8 cellular contexts compared by ENCODE assay signal in the genomic region with DNA sequence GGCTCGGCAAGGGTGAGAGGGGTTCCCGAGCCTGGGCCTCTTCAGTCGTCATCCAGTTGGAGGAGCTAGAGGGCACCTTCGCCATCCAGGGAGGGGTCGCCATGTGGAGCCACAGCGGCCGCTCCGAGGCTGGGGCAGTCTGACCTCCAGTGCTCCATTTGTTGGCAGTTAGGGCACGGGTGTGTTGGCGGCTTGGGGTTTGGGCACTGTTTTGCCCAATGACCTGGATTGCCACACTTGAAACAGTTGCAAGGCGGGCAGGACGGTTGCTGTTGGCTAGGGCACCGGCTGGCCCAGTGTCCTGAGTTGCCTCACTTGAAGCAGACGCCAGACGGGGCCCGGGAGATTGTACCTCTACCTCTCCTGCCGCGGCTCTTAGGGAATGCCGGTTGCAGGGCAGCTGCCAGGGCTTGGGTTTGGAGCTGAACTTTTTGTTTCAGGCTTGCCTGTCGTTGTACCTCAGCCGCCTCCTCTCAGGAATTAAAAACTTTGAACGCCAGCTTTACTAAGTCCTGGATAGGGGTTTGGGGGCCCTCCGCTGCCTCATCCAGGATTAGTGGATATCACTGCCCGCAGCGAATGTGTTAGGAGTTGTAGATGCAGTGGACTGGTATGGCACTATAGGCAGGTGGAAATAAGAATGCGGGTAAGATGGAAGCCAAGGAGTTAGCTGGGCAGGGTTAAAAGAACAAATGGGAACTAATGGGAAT.
DNase-seq lines count a peak whose midpoint lies in the region; ATAC-seq, FAIRE-seq and TF ChIP-seq lines count a peak whose summit lies in the region.
"Not testable (repeated sequence)": the region's sequence is repeated elsewhere in the genome, so short reads cannot be mapped to it uniquely, and the experiment has no call there.

No MANE protein-coding gene starts in this region.

- not testable (repeated sequence) for DNase-seq in CD8-positive, alpha-beta memory T cell; neuronal stem cell (ENCODE audit: low spot score)
- DNase-seq in Daoy (ENCODE audit: low read depth) (peak; percentile 53), NCI-H748 (lab: John Stamatoyannopoulos, UW; ENCODE audit: unreplicated experiment) (peak; percentile 22), RPMI8226 (peak; percentile 67), K562 (ENCODE audit: extremely low read depth in 1 of 4, low spot score in 3 of 4) (peak in 3 of 4 experiments; percentile 62 to 67 (median 64)), coronary artery (ENCODE audit: low spot score) (peak; percentile 26), lower leg skin (ENCODE audit: low spot score in 2 of 2) (peak in 1 of 2 donors; percentile 69)

- not testable (repeated sequence) for TF ChIP-seq RAD21 in K562 (CRISPR knock-in tag; conservative IDR thresholded peaks at IDR 0.05 in 1 of 2, IDR thresholded peaks at IDR 0.05 in 1 of 2)

- CTCF ChIA-PET in CD8-positive, alpha-beta memory T cell (lab: Charles Lee); K562 (lab: Yijun Ruan, JAX; ENCODE audit: low intra/inter-chr PET ratio): not testable (repeated sequence)

- peak; percentile 29 to 36 (median 34); a peak in 3 of 6 replicates for TF ChIP-seq CTCF in K562 (IDR thresholded peaks at IDR 0.05 in 2 of 3, conservative IDR thresholded peaks at IDR 0.05 in 1 of 3; ENCODE audit: insufficient read depth in 2 of 3, low read depth in 1 of 3, low read length in 3 of 3)
- TF ChIP-seq CTCF in coronary artery (IDR thresholded peaks at IDR 0.05); lower leg skin (IDR thresholded peaks at IDR 0.05): not testable (repeated sequence)

- intact Hi-C loops in K562 (cut with micrococcal nuclease); lower leg skin (cut with DNase I; ENCODE audit: low total_unique reads): not testable (repeated sequence)

- H3K4me3 ChIP-seq in CD8-positive, alpha-beta memory T cell (ENCODE audit: low read length); coronary artery; neuronal stem cell (ENCODE audit: low read length in 2 of 2): not testable (repeated sequence)
- H3K4me3 ChIP-seq in K562 (peak overlapping the region; percentile 67), lower leg skin (ENCODE audit: low read depth, poor library complexity, severe bottlenecking) (peak overlapping the region; percentile 12)

- peak overlapping the region; percentile 60; the same call in 1 of the 2 replicates for H2AFZ ChIP-seq in K562 (ENCODE audit: low read depth, low read length)
- not testable (repeated sequence) for H2AFZ ChIP-seq in neuronal stem cell (ENCODE audit: low read length)

- not testable (repeated sequence) for H3K27me3 ChIP-seq in CD8-positive, alpha-beta memory T cell (ENCODE audit: insufficient read depth, low read length, poor library complexity, severe bottlenecking); K562 (ENCODE audit: control insufficient read depth in 2 of 2, insufficient read depth in 2 of 2, low read length in 2 of 2); neuronal stem cell (ENCODE audit: control insufficient read depth in 3 of 3, insufficient read depth in 3 of 3, low read depth in 1 of 3, low read length in 3 of 3)

- POLR2A ChIA-PET in CD8-positive, alpha-beta memory T cell (lab: Charles Lee): not testable (repeated sequence)
- POLR2A ChIA-PET in K562 (lab: Yijun Ruan, JAX): interaction anchor here (0.6 to 1.4 kb wide), 3 partner anchors 9 to 14 kb away, joined by 3 to 6 read pairs (median 5); no protein-coding TSS in a partner anchor

- not testable (repeated sequence) for H3K18ac ChIP-seq in neuronal stem cell (ENCODE audit: low read length)

- BruUV-seq in K562 (replicated peaks; lab: Mats Ljungman, UMichigan): not testable (repeated sequence)

- peak overlapping the region; percentile 76 for H3K27ac ChIP-seq in CD8-positive, alpha-beta memory T cell (ENCODE audit: low read depth, low read length)
- peak overlapping the region; percentile 96 for H3K27ac ChIP-seq in K562 (ENCODE audit: extremely low read depth, low read depth, low read length)
- H3K27ac ChIP-seq in coronary artery; neuronal stem cell (replicated peaks; ENCODE audit: low read length): not testable (repeated sequence)

- H3K23ac ChIP-seq in neuronal stem cell (ENCODE audit: low read depth, low read length, poor library complexity): not testable (repeated sequence)

- H3K36me3 Mint-ChIP-seq in CD8-positive, alpha-beta memory T cell: not testable (repeated sequence)

- H2AK5ac ChIP-seq in neuronal stem cell (ENCODE audit: low read depth, low read length): not testable (repeated sequence)

- H3K4me1 Mint-ChIP-seq in CD8-positive, alpha-beta memory T cell: not testable (repeated sequence)

- H4K91ac ChIP-seq in neuronal stem cell (ENCODE audit: low read depth, low read length, poor library complexity): not testable (repeated sequence)

- H4K8ac ChIP-seq in neuronal stem cell (ENCODE audit: low read depth, low read length): not testable (repeated sequence)

- H3K4me1 ChIP-seq in CD8-positive, alpha-beta memory T cell (ENCODE audit: insufficient read depth, low read length); neuronal stem cell (ENCODE audit: control insufficient read depth in 2 of 2, insufficient read depth in 1 of 2, low read depth in 1 of 2, low read length in 2 of 2): not testable (repeated sequence)
- H3K4me1 ChIP-seq in K562 (replicated peaks in 1 of 2; ENCODE audit: control insufficient read depth in 2 of 2, insufficient read depth in 2 of 2, low read length in 2 of 2): peaks cover 3 to 33% of the 10 kb centered on the region in 2 experiments

- in situ Hi-C loops in K562 (cut with MboI): not testable (repeated sequence)

- TF ChIP-seq POLR2A in K562 (conservative IDR thresholded peaks at IDR 0.05): 0 out of 2 replicates have a peak, but pooled peaks have one; percentile 13
- not testable (repeated sequence) for TF ChIP-seq POLR2A in lower leg skin (IDR thresholded peaks at IDR 0.05)

- not testable (repeated sequence) for H3K79me1 ChIP-seq in neuronal stem cell (ENCODE audit: low read depth, low read length)

- peak overlapping the region; percentile 8 for H3K14ac ChIP-seq in neuronal stem cell (ENCODE audit: low read length)

- peaks cover 12 to 25% (median 17%) of the 10 kb centered on the region in 5 donors for H3K9me3 Mint-ChIP-seq in CD8-positive, alpha-beta memory T cell

- peaks cover 33% of the 10 kb centered on the region for H3K79me2 ChIP-seq in K562 (ENCODE audit: control insufficient read depth, insufficient read depth, low read length)

- H3K9ac ChIP-seq in K562 (ENCODE audit: insufficient read depth in 1 of 2, low read depth in 2 of 2, low read length in 2 of 2): peak overlapping the region; percentile 92 to 98
- H3K9ac ChIP-seq in neuronal stem cell (ENCODE audit: low read depth, low read length, poor library complexity): not testable (repeated sequence)

- H3K4me3 Mint-ChIP-seq in CD8-positive, alpha-beta memory T cell: not testable (repeated sequence)

- H3K36me3 ChIP-seq in CD8-positive, alpha-beta memory T cell (ENCODE audit: insufficient read depth, low read length); neuronal stem cell (replicated peaks in 1 of 2; ENCODE audit: control insufficient read depth in 2 of 2, insufficient read depth in 2 of 2, low read length in 2 of 2): not testable (repeated sequence)
- H3K36me3 ChIP-seq in K562 (ENCODE audit: control insufficient read depth, insufficient read depth, low read length): peaks cover 28% of the 10 kb centered on the region

- not testable (repeated sequence) for H4K20me1 ChIP-seq in K562 (replicated peaks; ENCODE audit: control insufficient read depth, insufficient read depth, low read length)

- H3K9me1 ChIP-seq in K562 (ENCODE audit: control insufficient read depth, insufficient read depth, low read length): not testable (repeated sequence)

- H2BK120ac ChIP-seq in neuronal stem cell (ENCODE audit: low read depth, low read length): not testable (repeated sequence)

- H2BK5ac ChIP-seq in neuronal stem cell (ENCODE audit: low read length): not testable (repeated sequence)

- FAIRE-seq in K562 (lab: Jason Lieb, UNC): not testable (repeated sequence)

- not testable (repeated sequence) for H2BK12ac ChIP-seq in neuronal stem cell (ENCODE audit: low read length)

- H3K4ac ChIP-seq in neuronal stem cell (ENCODE audit: low read length): not testable (repeated sequence)

- not testable (repeated sequence) for H3K27me3 Mint-ChIP-seq in CD8-positive, alpha-beta memory T cell

- not testable (repeated sequence) for ATAC-seq in K562

- H2BK15ac ChIP-seq in neuronal stem cell (ENCODE audit: low read length): not testable (repeated sequence)

- peak overlapping the region; percentile 83 for H3K4me2 ChIP-seq in K562 (ENCODE audit: insufficient read depth, low read length)
- not testable (repeated sequence) for H3K4me2 ChIP-seq in neuronal stem cell (ENCODE audit: insufficient read depth, low read length, poor library complexity, severe bottlenecking)

- not testable (repeated sequence) for H3K9me3 ChIP-seq in CD8-positive, alpha-beta memory T cell (ENCODE audit: low read length); K562 (replicated peaks; ENCODE audit: control insufficient read depth, insufficient read depth, low read depth, low read length); neuronal stem cell (replicated peaks in 1 of 2; ENCODE audit: control insufficient read depth in 2 of 2, insufficient read depth in 1 of 2, low read depth in 1 of 2, low read length in 2 of 2)

- 4% methylated on average over 25 of the region's 26 CpGs for WGBS in K562 (ENCODE audit: insufficient coverage, low coverage, missing lambda C conversion rate)
- 94 to 97% methylated on average over 23 to 25 of the region's 26 CpGs for WGBS in lower leg skin, 2 donors
- no CpG with 5 or more reads among the region's 26 CpGs for WGBS in neuronal stem cell (ENCODE audit: extremely low coverage in 2 of 2, insufficient read length in 2 of 2, insufficient replicate concordance in 1 of 2), 2 donors

- H3K27ac Mint-ChIP-seq in CD8-positive, alpha-beta memory T cell: not testable (repeated sequence)

- TF ChIP-seq EP300 in K562 (IDR thresholded peaks at IDR 0.05; ENCODE audit: low read length): not testable (repeated sequence)

TF ChIP-seq in K562, 482 proteins besides CTCF, POLR2A, EP300 and RAD21 (continues in another document):
- TF ChIP-seq, protein P1, sequence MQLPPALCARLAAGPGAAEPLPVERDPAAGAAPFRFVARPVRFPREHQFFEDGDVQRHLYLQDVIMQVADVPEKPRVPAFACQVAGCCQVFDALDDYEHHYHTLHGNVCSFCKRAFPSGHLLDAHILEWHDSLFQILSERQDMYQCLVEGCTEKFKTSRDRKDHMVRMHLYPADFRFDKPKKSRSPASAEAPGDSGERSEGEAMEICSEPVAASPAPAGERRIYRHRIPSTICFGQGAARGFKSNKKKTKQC (CRISPR knock-in tag; IDR thresholded peaks at IDR 0.05): peak; percentile 29; the same call in 1 of the 2 replicates
- TF ChIP-seq PHF8 (IDR thresholded peaks at IDR 0.05; ENCODE audit: borderline replicate concordance, low read length) (0 out of 2 replicates have a peak, but pooled peaks have one; percentile 6), KAT8 (IDR thresholded peaks at IDR 0.05; ENCODE audit: low read depth) (peak; percentile 95)
